Comparison of ENCODE assay signal across 1 cellular context in the genomic region with DNA sequence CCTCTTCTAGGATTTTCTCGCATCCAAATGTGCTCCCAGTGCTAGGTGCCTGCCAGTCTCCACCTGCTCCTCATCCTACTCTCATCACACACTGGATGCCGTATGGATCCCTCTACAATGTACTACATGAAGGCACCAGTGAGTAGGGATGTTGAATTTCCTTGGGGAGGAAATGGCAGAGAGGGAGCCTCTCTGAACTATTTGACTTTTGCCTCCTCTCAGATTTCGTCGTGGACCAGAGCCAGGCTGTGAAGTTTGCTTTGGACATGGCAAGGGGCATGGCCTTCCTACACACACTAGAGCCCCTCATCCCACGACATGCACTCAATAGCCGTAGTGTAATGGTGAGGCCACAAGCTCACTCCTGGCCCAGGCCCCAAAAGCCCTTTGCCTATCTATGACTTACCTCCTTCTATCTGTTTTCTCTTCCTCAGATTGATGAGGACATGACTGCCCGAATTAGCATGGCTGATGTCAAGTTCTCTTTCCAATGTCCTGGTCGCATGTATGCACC.
TF ChIP-seq lines count a peak whose summit lies in the region.

No MANE protein-coding gene starts in this region.

TF ChIP-seq in K562, 482 proteins besides CTCF, POLR2A, EP300 and RAD21:
- TF ChIP-seq SIN3B (IDR thresholded peaks at IDR 0.05; ENCODE audit: low read depth) (no peak), SNRNP70 (optimal IDR thresholded peaks at IDR 0.05; ENCODE audit: low read depth, low read length) (no peak), NCOR1 (IDR thresholded peaks at IDR 0.05) (no peak), SREBF2 (CRISPR knock-in tag; IDR thresholded peaks at IDR 0.05) (no peak), NFXL1 (CRISPR knock-in tag; IDR thresholded peaks at IDR 0.05) (no peak), ETV6 (IDR thresholded peaks at IDR 0.05; ENCODE audit: borderline replicate concordance in 1 of 2, low read depth in 2 of 2, low read length in 1 of 2) (no peak), ETV6 (CRISPR knock-in tag; IDR thresholded peaks at IDR 0.05; ENCODE audit: borderline replicate concordance) (no peak), GTF2E2 (tag; IDR thresholded peaks at IDR 0.05) (no peak), HNRNPL (IDR thresholded peaks at IDR 0.05; ENCODE audit: low read depth, low read length) (no peak), PHB (CRISPR knock-in tag; IDR thresholded peaks at IDR 0.05) (no peak), PML (IDR thresholded peaks at IDR 0.05; ENCODE audit: low read length) (0 out of 2 replicates have a peak, but pooled peaks have one; percentile 22), ZNF445 (CRISPR knock-in tag; IDR thresholded peaks at IDR 0.05; ENCODE audit: low read depth) (no peak), PTBP1 (IDR thresholded peaks at IDR 0.05; ENCODE audit: low read depth, low read length) (no peak), SP1 (CRISPR knock-in tag; IDR thresholded peaks at IDR 0.05) (0 out of 2 replicates have a peak, but pooled peaks have one; percentile 27), U2AF2 (optimal IDR thresholded peaks at IDR 0.05; ENCODE audit: low read depth, low read length) (no peak), EP400 (IDR thresholded peaks at IDR 0.05) (no peak), ZBED1 (IDR thresholded peaks at IDR 0.05) (no peak), GTF2F1 (IDR thresholded peaks at IDR 0.05; ENCODE audit: low read depth, low read length) (no peak), ZZZ3 (IDR thresholded peaks at IDR 0.05) (no peak), STAT5A (IDR thresholded peaks at IDR 0.05; ENCODE audit: borderline replicate concordance, low read length) (no peak), SMARCC2 (IDR thresholded peaks at IDR 0.05; ENCODE audit: low read depth) (no peak), CBX2 (IDR thresholded peaks at IDR 0.05; ENCODE audit: insufficient read depth, low read length, poor library complexity, severe bottlenecking) (no peak), POLR2AphosphoS2 (IDR thresholded peaks at IDR 0.05; ENCODE audit: low read length) (peak; percentile 77), ZNF311 (CRISPR knock-in tag; IDR thresholded peaks at IDR 0.05) (no peak), NFRKB (IDR thresholded peaks at IDR 0.05; ENCODE audit: low read depth) (no peak)
- TF ChIP-seq, protein P1, sequence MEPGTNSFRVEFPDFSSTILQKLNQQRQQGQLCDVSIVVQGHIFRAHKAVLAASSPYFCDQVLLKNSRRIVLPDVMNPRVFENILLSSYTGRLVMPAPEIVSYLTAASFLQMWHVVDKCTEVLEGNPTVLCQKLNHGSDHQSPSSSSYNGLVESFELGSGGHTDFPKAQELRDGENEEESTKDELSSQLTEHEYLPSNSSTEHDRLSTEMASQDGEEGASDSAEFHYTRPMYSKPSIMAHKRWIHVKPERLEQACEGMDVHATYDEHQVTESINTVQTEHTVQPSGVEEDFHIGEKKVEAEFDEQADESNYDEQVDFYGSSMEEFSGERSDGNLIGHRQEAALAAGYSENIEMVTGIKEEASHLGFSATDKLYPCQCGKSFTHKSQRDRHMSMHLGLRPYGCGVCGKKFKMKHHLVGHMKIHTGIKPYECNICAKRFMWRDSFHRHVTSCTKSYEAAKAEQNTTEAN (CRISPR knock-in tag; IDR thresholded peaks at IDR 0.05) = no peak
- TF ChIP-seq, protein P2, sequence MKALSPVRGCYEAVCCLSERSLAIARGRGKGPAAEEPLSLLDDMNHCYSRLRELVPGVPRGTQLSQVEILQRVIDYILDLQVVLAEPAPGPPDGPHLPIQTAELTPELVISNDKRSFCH (CRISPR knock-in tag; IDR thresholded peaks at IDR 0.05) = no peak
- TF ChIP-seq, protein P2 (tag; IDR thresholded peaks at IDR 0.05) = no peak
- TF ChIP-seq, protein P3, sequence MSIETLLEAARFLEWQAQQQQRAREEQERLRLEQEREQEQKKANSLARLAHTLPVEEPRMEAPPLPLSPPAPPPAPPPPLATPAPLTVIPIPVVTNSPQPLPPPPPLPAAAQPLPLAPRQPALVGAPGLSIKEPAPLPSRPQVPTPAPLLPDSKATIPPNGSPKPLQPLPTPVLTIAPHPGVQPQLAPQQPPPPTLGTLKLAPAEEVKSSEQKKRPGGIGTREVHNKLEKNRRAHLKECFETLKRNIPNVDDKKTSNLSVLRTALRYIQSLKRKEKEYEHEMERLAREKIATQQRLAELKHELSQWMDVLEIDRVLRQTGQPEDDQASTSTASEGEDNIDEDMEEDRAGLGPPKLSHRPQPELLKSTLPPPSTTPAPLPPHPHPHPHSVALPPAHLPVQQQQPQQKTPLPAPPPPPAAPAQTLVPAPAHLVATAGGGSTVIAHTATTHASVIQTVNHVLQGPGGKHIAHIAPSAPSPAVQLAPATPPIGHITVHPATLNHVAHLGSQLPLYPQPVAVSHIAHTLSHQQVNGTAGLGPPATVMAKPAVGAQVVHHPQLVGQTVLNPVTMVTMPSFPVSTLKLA (conservative IDR thresholded peaks at IDR 0.05) = no peak
